Comparison of ENCODE assay signal across 1 cellular context in genomic region chr17:81722184-81723120, GRCh38.
TF ChIP-seq lines count a peak whose summit lies in the region.

No MANE protein-coding gene starts in this region.

TF ChIP-seq in HepG2, 621 proteins besides CTCF, POLR2A, EP300 and RAD21 (continued from another document):
- TF ChIP-seq AKNA (CRISPR knock-in tag; IDR thresholded peaks at IDR 0.05; ENCODE audit: borderline replicate concordance) (no peak), TFAP4 (IDR thresholded peaks at IDR 0.05; ENCODE audit: borderline replicate concordance, low read depth) (0 out of 2 replicates have a peak, but pooled peaks have one; percentile 11), ZNF407 (CRISPR knock-in tag; IDR thresholded peaks at IDR 0.05; ENCODE audit: not compliant biosample characterization) (peak; percentile 53), NCOA1 (CRISPR knock-in tag; IDR thresholded peaks at IDR 0.05) (0 out of 2 replicates have a peak, but pooled peaks have one; percentile 13), ZNF280B (CRISPR knock-in tag; IDR thresholded peaks at IDR 0.05; ENCODE audit: borderline replicate concordance) (peak; percentile 82; the same call in 1 of the 2 replicates), ZFY (CRISPR knock-in tag; IDR thresholded peaks at IDR 0.05) (0 out of 2 replicates have a peak, but pooled peaks have one; percentile 16), ZNF326 (CRISPR knock-in tag; IDR thresholded peaks at IDR 0.05; ENCODE audit: borderline replicate concordance) (peak; percentile 80; the same call in 1 of the 2 replicates), AKAP8 (CRISPR knock-in tag; IDR thresholded peaks at IDR 0.05) (peak; percentile 98), SALL1 (CRISPR knock-in tag; IDR thresholded peaks at IDR 0.05) (0 out of 2 replicates have a peak, but pooled peaks have one; percentile 39), ZNF883 (CRISPR knock-in tag; IDR thresholded peaks at IDR 0.05; ENCODE audit: not compliant biosample characterization) (peak; percentile 23), HNRNPL (IDR thresholded peaks at IDR 0.05; ENCODE audit: low read depth, low read length) (peak; percentile 93), ZNF768 (CRISPR knock-in tag; IDR thresholded peaks at IDR 0.05) (peak; percentile 57; the same call in 1 of the 2 replicates), HOXA3 (CRISPR knock-in tag; IDR thresholded peaks at IDR 0.05) (peak; percentile 25; the same call in 1 of the 2 replicates), SIN3B (IDR thresholded peaks at IDR 0.05; ENCODE audit: low read length) (no peak), GABPB1 (CRISPR knock-in tag; IDR thresholded peaks at IDR 0.05) (peak; percentile 11; the same call in 1 of the 2 replicates), ZNF839 (CRISPR knock-in tag; IDR thresholded peaks at IDR 0.05; ENCODE audit: borderline replicate concordance) (no peak), CCDC6 (CRISPR knock-in tag; IDR thresholded peaks at IDR 0.05) (0 out of 2 replicates have a peak, but pooled peaks have one; percentile 23), ATF7-NPFF (CRISPR knock-in tag; IDR thresholded peaks at IDR 0.05; ENCODE audit: low read depth) (peak; percentile 28; the same call in 1 of the 2 replicates), TAF15 (IDR thresholded peaks at IDR 0.05; ENCODE audit: low read depth, low read length, poor library complexity, severe bottlenecking) (peak; percentile 67), TMF1 (CRISPR knock-in tag; IDR thresholded peaks at IDR 0.05; ENCODE audit: low read depth) (peak; percentile 50), MAFF (IDR thresholded peaks at IDR 0.05; ENCODE audit: low read depth, low read length) (peak; percentile 100)
